Comparison of ENCODE assay signal across 38 cellular contexts in the genomic region with DNA sequence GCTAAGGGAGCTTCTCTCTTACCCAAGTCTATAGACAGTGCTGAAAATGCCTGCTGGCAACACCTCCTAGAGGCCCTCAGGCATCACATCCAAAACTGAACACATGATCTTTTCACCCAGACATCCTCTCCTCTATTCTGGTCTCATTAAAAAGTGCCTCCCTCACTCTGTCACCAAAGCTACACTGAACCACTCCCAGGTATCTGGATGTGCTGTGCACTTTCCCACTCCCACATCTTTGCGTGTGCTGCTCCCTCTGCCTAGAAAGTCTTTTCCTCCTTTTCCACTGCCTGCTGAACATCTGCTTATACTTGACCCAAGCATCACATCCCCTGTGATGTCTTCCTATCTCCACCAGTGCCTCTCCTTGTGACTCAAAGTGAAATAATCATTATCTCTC. TPM values are rescaled to one million over a fixed set of nuclear protein-coding genes. Genes with fewer than 3 reads are reported as not detected.
"Had no signal": no experiment of that assay in that cellular context is flagged by ENCODE, and none has a peak within 500 bp of the region (broad histone marks: within the 10 kb centered on the region; RNA-seq: fewer than 3 reads in every experiment).

No MANE protein-coding gene starts in this region.

- H3K4me3 Mint-ChIP-seq: activated B cell treated with CpG ODN at 0.5 μM for 24 hours; activated CD8-positive, alpha-beta T cell treated with anti-CD3 and anti-CD28 coated beads for 36 hours; activated naive CD8-positive, alpha-beta T cell; activated T-cell treated with anti-CD3 and anti-CD28 coated beads, Interleukin-2, amount 50 U/mL, for 4 hours; activated T-helper 17 cell treated with anti-CD3 and anti-CD28 coated beads, Interleukin-2, amount 50 U/mL, for 72 hours; central memory CD8-positive, alpha-beta T cell; effector memory CD8-positive, alpha-beta T cell; T-cell; T-helper 1 cell treated with Interleukin-12 subunit alpha and Interleukin-12 subunit beta and Interleukin-4 antibody, amounts not matched to agents 30 μg/mL and 1 μg/mL, for 36 hours; T-helper 2 cell treated with Interferon-gamma antibody and Interleukin-4, amounts not matched to agents 5 μg/mL and 100 μg/mL, for 36 hours had no signal

- H3K9me3 Mint-ChIP-seq: activated B cell treated with CpG ODN at 0.5 μM for 24 hours; activated CD8-positive, alpha-beta T cell treated with anti-CD3 and anti-CD28 coated beads for 36 hours; activated T-cell treated with anti-CD3 and anti-CD28 coated beads, Interleukin-2, amount 50 U/mL, for 4 hours; activated T-helper 17 cell treated with anti-CD3 and anti-CD28 coated beads, Interleukin-2, amount 50 U/mL, for 72 hours; central memory CD8-positive, alpha-beta T cell; effector memory CD8-positive, alpha-beta T cell; T-cell; T-helper 1 cell treated with Interleukin-12 subunit alpha and Interleukin-12 subunit beta and Interleukin-4 antibody, amounts not matched to agents 30 μg/mL and 1 μg/mL, for 36 hours; T-helper 2 cell treated with Interferon-gamma antibody and Interleukin-4, amounts not matched to agents 5 μg/mL and 100 μg/mL, for 36 hours had no signal

- H3K4me3 ChIP-seq: gastroesophageal sphincter, heart right ventricle had no signal

- FAIRE-seq: astrocyte, bronchial epithelial cell, colon, endothelial cell of umbilical vein had no signal

- H3K27me3 ChIP-seq: brain microvascular endothelial cell, foreskin keratinocyte, gastroesophageal sphincter, heart right ventricle had no signal

- H3K27ac ChIP-seq: brain microvascular endothelial cell, epithelial cell of prostate, foreskin keratinocyte, gastroesophageal sphincter, heart right ventricle, WERI-Rb-1 had no signal

- H3K9me3 ChIP-seq: gastroesophageal sphincter, heart right ventricle had no signal

- ATAC-seq: activated CD4-positive, CD25-positive, alpha-beta regulatory T cell treated with anti-CD3 and anti-CD28 coated beads, Interleukin-2, amount 50 U/mL, for 24 hours; activated CD8-positive, alpha-beta T cell treated with anti-CD3 and anti-CD28 coated beads for 36 hours; activated T-cell treated with anti-CD3 and anti-CD28 coated beads, Interleukin-2, amount 50 U/mL, for 4 hours; activated T-helper 17 cell treated with anti-CD3 and anti-CD28 coated beads, Interleukin-2, amount 50 U/mL, for 72 hours; effector memory CD8-positive, alpha-beta T cell; foreskin keratinocyte; gastroesophageal sphincter; heart right ventricle; T-cell had no signal

- H3K27ac Mint-ChIP-seq: activated B cell treated with CpG ODN at 0.5 μM for 24 hours; activated CD8-positive, alpha-beta T cell treated with anti-CD3 and anti-CD28 coated beads for 36 hours; activated naive CD8-positive, alpha-beta T cell; activated T-helper 17 cell treated with anti-CD3 and anti-CD28 coated beads, Interleukin-2, amount 50 U/mL, for 72 hours; effector memory CD8-positive, alpha-beta T cell; T-cell; T-helper 1 cell treated with Interleukin-12 subunit alpha and Interleukin-12 subunit beta and Interleukin-4 antibody, amounts not matched to agents 30 μg/mL and 1 μg/mL, for 36 hours; T-helper 2 cell treated with Interferon-gamma antibody and Interleukin-4, amounts not matched to agents 5 μg/mL and 100 μg/mL, for 36 hours had no signal

- DNase-seq: activated B cell treated with CpG ODN at 0.5 μM for 24 hours; activated CD4-positive, alpha-beta T cell treated with anti-CD3 and anti-CD28 coated beads for 48 hours; activated CD4-positive, alpha-beta T cell treated with anti-CD3 and anti-CD28 coated beads, Interleukin-2, amount 50 U/mL, for 1 hour; activated CD4-positive, alpha-beta T cell treated with anti-CD3 and anti-CD28 coated beads, Interleukin-2, amount 50 U/mL, for 48 hours; activated CD8-positive, alpha-beta memory T cell treated with anti-CD3 and anti-CD28 coated beads for 24 hours; activated CD8-positive, alpha-beta T cell treated with anti-CD3 and anti-CD28 coated beads for 36 hours; activated effector memory CD4-positive, alpha-beta T cell treated with Interleukin-2 at 50 U/mL for 16 hours; activated gamma-delta T cell treated with Interleukin-2 at 50 U/mL for 16 hours; activated naive CD4-positive, alpha-beta T cell treated with anti-CD3 and anti-CD28 coated beads, Interleukin-2, amount 50 U/mL, for 16 hours; activated naive CD4-positive, alpha-beta T cell treated with Interleukin-2 at 50 U/mL for 16 hours; activated T-cell treated with anti-CD3 and anti-CD28 coated beads, Interleukin-2, amount 50 U/mL, for 4 hours; amniotic stem cell; anterior cingulate cortex; brain microvascular endothelial cell; cortex of kidney; dermis blood vessel endothelial cell; effector CD4-positive, alpha-beta T cell; effector memory CD8-positive, alpha-beta T cell; foreskin keratinocyte; heart right ventricle; T-cell; T1000; WERI-Rb-1 had no signal

- H3K36me3 ChIP-seq: brain microvascular endothelial cell, gastroesophageal sphincter, heart right ventricle had no signal

- H3K27me3 Mint-ChIP-seq: activated CD8-positive, alpha-beta T cell treated with anti-CD3 and anti-CD28 coated beads for 36 hours had no signal

RNA-seq across cellular contexts. Expression of a gene that starts 26.1 kb away (rescaled TPM):
- total RNA-seq: activated CD8-positive, alpha-beta T cell treated with anti-CD3 and anti-CD28 coated beads for 36 hours; activated T-cell treated with anti-CD3 and anti-CD28 coated beads, Interleukin-2, amount 50 U/mL, for 4 hours; cardiac septum; dermis blood vessel endothelial cell; glomerular endothelial cell had no signal
- polyA plus RNA-seq: endothelial cell of umbilical vein, esophagus, foreskin keratinocyte had no signal
